8 cellular contexts compared by ENCODE assay signal in genomic region chr19:16328824-16329482, GRCh38. TPM values are rescaled to one million over a fixed set of nuclear protein-coding genes. Genes with fewer than 3 reads are reported as not detected.
DNase-seq lines count a peak whose midpoint lies in the region; ATAC-seq and TF ChIP-seq lines count a peak whose summit lies in the region.

No MANE protein-coding gene starts in this region.

- H3K9me3 ChIP-seq in mucosa of stomach (ENCODE audit: control insufficient read depth, low read length), result no peaks in the 10 kb centered on the region

- peaks cover 0 to 8% (median 0%) of the 10 kb centered on the region in 7 donors for H3K9me3 Mint-ChIP-seq in CD14-positive monocyte
- no peaks in the 10 kb centered on the region for H3K9me3 Mint-ChIP-seq in activated naive CD8-positive, alpha-beta T cell treated with anti-CD3 and anti-CD28 coated beads, Interleukin-2, amount 10 ng/mL, durations not matched to agents 7 days and 5 days

- H3K27ac Mint-ChIP-seq in CD14-positive monocyte, result peak overlapping the region; percentile 95 to 99 (median 98)
- peak overlapping the region; percentile 78 for H3K27ac Mint-ChIP-seq in activated naive CD8-positive, alpha-beta T cell treated with anti-CD3 and anti-CD28 coated beads, Interleukin-2, amount 10 ng/mL, durations not matched to agents 7 days and 5 days

- H3K36me3 Mint-ChIP-seq in CD14-positive monocyte, result peaks cover 29 to 47% of the 10 kb centered on the region in 2 donors
- peaks cover 34% of the 10 kb centered on the region for H3K36me3 Mint-ChIP-seq in activated naive CD8-positive, alpha-beta T cell treated with anti-CD3 and anti-CD28 coated beads, Interleukin-2, amount 10 ng/mL, durations not matched to agents 7 days and 5 days

- DNase-seq in CD14-positive monocyte (ENCODE audit: low spot score) (no peak), NAMALWA (ENCODE audit: low spot score) (peak; percentile 41), SK-N-DZ (ENCODE audit: low spot score) (no peak), COLO668 (lab: John Stamatoyannopoulos, UW; ENCODE audit: unreplicated experiment) (no peak)
- peak; percentile 44 for DNase-seq in activated naive CD8-positive, alpha-beta T cell treated with anti-CD3 and anti-CD28 coated beads, Interleukin-2, amount 10 ng/mL, durations not matched to agents 7 days and 5 days

- H3K9ac ChIP-seq in mucosa of stomach (ENCODE audit: low read length), result peak overlapping the region; percentile 100

- H3K4me1 Mint-ChIP-seq in CD14-positive monocyte, result peaks cover 44% of the 10 kb centered on the region
- H3K4me1 Mint-ChIP-seq in activated naive CD8-positive, alpha-beta T cell treated with anti-CD3 and anti-CD28 coated beads, Interleukin-2, amount 10 ng/mL, durations not matched to agents 7 days and 5 days, result peaks cover 43% of the 10 kb centered on the region

- H3K27me3 ChIP-seq in mucosa of stomach (ENCODE audit: control insufficient read depth, insufficient read depth, low read length), result no peaks in the 10 kb centered on the region

- peaks cover 30% of the 10 kb centered on the region for H3K36me3 ChIP-seq in mucosa of stomach (ENCODE audit: control insufficient read depth, insufficient read depth, low read length)

- POLR2A ChIA-PET in activated naive CD8-positive, alpha-beta T cell treated with anti-CD3 and anti-CD28 coated beads, Interleukin-2, amount 10 ng/mL, durations not matched to agents 7 days and 5 days (lab: Charles Lee), result interaction anchor here (0.7 to 10.1 kb wide), 10 partner anchors 10 to 143 kb away, joined by 3 to 532 read pairs (median 16); partner anchors contain the start of gene AP1M1

- ATAC-seq in activated naive CD8-positive, alpha-beta T cell treated with anti-CD3 and anti-CD28 coated beads, Interleukin-2, amount 10 ng/mL, durations not matched to agents 7 days and 5 days (ENCODE audit: low read depth), result no peak
- ATAC-seq in GM21390 (IDR thresholded peaks at IDR 0.05; ENCODE audit: unreplicated experiment) (no peak), GM19395 (IDR thresholded peaks at IDR 0.05; ENCODE audit: unreplicated experiment) (no peak)

- intact Hi-C loops in CD14-positive monocyte (cut with micrococcal nuclease), result loop anchor here (5.0 kb wide), 4 partner anchors 43 to 132 kb away; partner anchors contain the start of gene AP1M1 (in 1 of the 2)

- H3K4me1 ChIP-seq in mucosa of stomach (ENCODE audit: control insufficient read depth, insufficient read depth, low read length), result peaks cover 32% of the 10 kb centered on the region

- peaks cover 0 to 5% (median 0%) of the 10 kb centered on the region in 3 donors for H3K27me3 Mint-ChIP-seq in CD14-positive monocyte (ENCODE audit: low read depth in 3 of 3)
- peaks cover 31% of the 10 kb centered on the region for H3K27me3 Mint-ChIP-seq in activated naive CD8-positive, alpha-beta T cell treated with anti-CD3 and anti-CD28 coated beads, Interleukin-2, amount 10 ng/mL, durations not matched to agents 7 days and 5 days

- peak overlapping the region; percentile 97 to 100 for H3K4me3 Mint-ChIP-seq in CD14-positive monocyte
- peak overlapping the region; percentile 92 for H3K4me3 Mint-ChIP-seq in activated naive CD8-positive, alpha-beta T cell treated with anti-CD3 and anti-CD28 coated beads, Interleukin-2, amount 10 ng/mL, durations not matched to agents 7 days and 5 days

- H3K4me3 ChIP-seq in mucosa of stomach (ENCODE audit: low read length), result no peak overlapping the region

- TF ChIP-seq CTCF in CD14-positive monocyte (IDR thresholded peaks at IDR 0.05), result peak; percentile 34

RNA-seq across cellular contexts. Expression of gene KLF2, which starts 4.3 kb away (rescaled TPM):
- polyA plus RNA-seq in CD14-positive monocyte, result 10 to 100 TPM; 34.0 to 51.4 TPM
- total RNA-seq in activated naive CD8-positive, alpha-beta T cell treated with anti-CD3 and anti-CD28 coated beads, Interleukin-2, amount 10 ng/mL, durations not matched to agents 7 days and 5 days, result 100 to 1,000 TPM; 172 to 193 TPM
- not detected in 2 replicates for polyA plus RNA-seq in SK-N-DZ (2014; cell fraction: cytosol; rRNA removed)
- not detected in 2 replicates for polyA plus RNA-seq in SK-N-DZ (2014; cell fraction: nucleus; rRNA removed)

Comparison
In these comparisons a context has a peak if more than half of its experiments do, and no peak if none do; other contexts are left out.
1. DNase-seq: peak in NAMALWA (single experiment) and activated naive CD8-positive, alpha-beta T cell treated with anti-CD3 and anti-CD28 coated beads, Interleukin-2, amount 10 ng/mL, durations not matched to agents 7 days and 5 days (single experiment); none in CD14-positive monocyte (single experiment), SK-N-DZ (single experiment) and COLO668 (single experiment).